15 cellular contexts compared by ENCODE assay signal in the genomic region with DNA sequence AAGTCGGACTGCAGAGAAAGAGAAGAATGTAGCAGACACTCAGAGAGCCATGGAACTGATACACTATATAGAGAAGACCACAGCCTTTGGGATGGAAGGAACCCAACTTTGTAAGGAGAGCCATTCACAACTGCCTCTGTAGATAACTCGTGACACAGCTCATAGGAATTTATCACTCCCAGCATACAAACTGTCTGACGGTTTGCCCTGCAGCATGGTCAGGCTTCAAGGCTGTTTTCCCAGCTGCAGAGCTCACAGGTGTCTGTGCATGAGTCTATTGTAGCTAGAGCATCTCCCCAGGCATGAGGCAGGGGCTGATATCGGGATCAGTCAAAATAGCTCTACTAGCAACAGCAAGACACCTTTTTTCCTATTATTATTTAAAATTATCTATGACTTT.
DNase-seq lines count a peak whose midpoint lies in the region; ATAC-seq, FAIRE-seq and TF ChIP-seq lines count a peak whose summit lies in the region.
"Had no signal": no experiment of that assay in that cellular context is flagged by ENCODE, and none has a peak within 500 bp of the region (broad histone marks: within the 10 kb centered on the region; RNA-seq: fewer than 3 reads in every experiment).

No MANE protein-coding gene starts in this region.

- H3K4me1 ChIP-seq in keratinocyte (ENCODE audit: control insufficient read depth, extremely low read depth, insufficient read depth, low read length): no peaks in the 10 kb centered on the region
- H3K4me1 ChIP-seq: gastroesophageal sphincter, sigmoid colon had no signal

- intact Hi-C loops in natural killer cell (cut with micrococcal nuclease): no loop called here
- intact Hi-C loops in activated CD4-positive, alpha-beta memory T cell treated with anti-CD3 and anti-CD28 coated beads for 36 hours (cut with micrococcal nuclease): no loop called here

- TF ChIP-seq CTCF in brain (conservative IDR thresholded peaks at IDR 0.05) (no peak), keratinocyte (optimal IDR thresholded peaks at IDR 0.05 in 1 of 3, IDR thresholded peaks at IDR 0.05 in 1 of 3, conservative IDR thresholded peaks at IDR 0.05 in 1 of 3; ENCODE audit: extremely low read depth in 1 of 3, insufficient read depth in 2 of 3, low read length in 3 of 3) (no peak), natural killer cell (IDR thresholded peaks at IDR 0.05) (no peak)

- no peak for ATAC-seq in natural killer cell
- ATAC-seq: gastroesophageal sphincter had no signal

- H3K9me3 Mint-ChIP-seq in brain: peaks cover 2 to 15% (median 11%) of the 10 kb centered on the region in 5 experiments
- H3K9me3 Mint-ChIP-seq in natural killer cell: peaks cover 3 to 7% of the 10 kb centered on the region in 2 donors
- peaks cover 13% of the 10 kb centered on the region for H3K9me3 Mint-ChIP-seq in activated CD4-positive, alpha-beta memory T cell treated with anti-CD3 and anti-CD28 coated beads for 36 hours

- H3K4me3 ChIP-seq in keratinocyte (ENCODE audit: control insufficient read depth in 2 of 3, extremely low read depth in 1 of 3, insufficient read depth in 2 of 3, low read depth in 1 of 3, low read length in 3 of 3): no peak overlapping the region
- no peak overlapping the region for H3K4me3 ChIP-seq in H7 (ENCODE audit: insufficient read depth, low read depth, low read length)
- H3K4me3 ChIP-seq: gastroesophageal sphincter, sigmoid colon had no signal

- POLR2A ChIA-PET in activated CD4-positive, alpha-beta memory T cell treated with anti-CD3 and anti-CD28 coated beads for 36 hours (lab: Charles Lee): no interaction called here

- no peak overlapping the region for H3K9ac ChIP-seq in keratinocyte (ENCODE audit: control insufficient read depth, extremely low read depth, insufficient read depth, low read length)

- H4K20me1 ChIP-seq in keratinocyte (ENCODE audit: control insufficient read depth, extremely low read depth, insufficient read depth, low read length): no peaks in the 10 kb centered on the region

- H3K27ac Mint-ChIP-seq in brain (peak overlapping the region in 3 of 5 experiments; percentile 21 to 66 (median 60)), natural killer cell (no peak overlapping the region)
- H3K27ac Mint-ChIP-seq in activated CD4-positive, alpha-beta memory T cell treated with anti-CD3 and anti-CD28 coated beads for 36 hours: no peak overlapping the region
- H3K27ac Mint-ChIP-seq: activated T-cell treated with anti-CD3 and anti-CD28 coated beads, Interleukin-2, amount 50 U/mL, for 24 hours; B cell had no signal

- no peak overlapping the region for H3K27ac ChIP-seq in keratinocyte (ENCODE audit: control insufficient read depth, insufficient read depth, low read length)
- H3K27ac ChIP-seq: gastroesophageal sphincter, sigmoid colon had no signal

- H3K9me3 ChIP-seq in keratinocyte (ENCODE audit: control insufficient read depth, low read depth, low read length): no peaks in the 10 kb centered on the region
- H3K9me3 ChIP-seq: sigmoid colon had no signal

- peak; percentile 81 for FAIRE-seq in HTR-8/SVneo (lab: Jason Lieb, UNC)
- peak; percentile 69 for FAIRE-seq in keratinocyte (lab: Jason Lieb, UNC)

- CTCF ChIA-PET in activated CD4-positive, alpha-beta memory T cell treated with anti-CD3 and anti-CD28 coated beads for 36 hours (lab: Charles Lee): interaction anchor here (0.8 kb wide), 1 partner anchor 12 kb away, joined by 3 read pairs; no protein-coding TSS in a partner anchor

- no peaks in the 10 kb centered on the region for H3K27me3 ChIP-seq in keratinocyte (ENCODE audit: control insufficient read depth, extremely low read depth, insufficient read depth, low read length)
- no peaks in the 10 kb centered on the region for H3K27me3 ChIP-seq in H7 (ENCODE audit: control insufficient read depth, insufficient read depth, low read length)
- H3K27me3 ChIP-seq: gastroesophageal sphincter, sigmoid colon had no signal

- H3K4me2 ChIP-seq in keratinocyte (ENCODE audit: control insufficient read depth, extremely low read depth, insufficient read depth, low read depth, low read length): no peak overlapping the region

- no peaks in the 10 kb centered on the region for H3K9me1 ChIP-seq in keratinocyte (ENCODE audit: control insufficient read depth, extremely low read depth, insufficient read depth, low read length)

- H3K4me3 Mint-ChIP-seq in brain (no peak overlapping the region), natural killer cell (no peak overlapping the region)
- H3K4me3 Mint-ChIP-seq in activated CD4-positive, alpha-beta memory T cell treated with anti-CD3 and anti-CD28 coated beads for 36 hours: no peak overlapping the region
- H3K4me3 Mint-ChIP-seq: activated T-cell treated with anti-CD3 and anti-CD28 coated beads, Interleukin-2, amount 50 U/mL, for 24 hours; B cell had no signal

- H3K4me1 Mint-ChIP-seq in brain (peaks cover 53% of the 10 kb centered on the region), natural killer cell (no peaks in the 10 kb centered on the region)
- H3K4me1 Mint-ChIP-seq in activated CD4-positive, alpha-beta memory T cell treated with anti-CD3 and anti-CD28 coated beads for 36 hours (ENCODE audit: low read depth): no peaks in the 10 kb centered on the region
- H3K4me1 Mint-ChIP-seq: B cell had no signal

- no peak overlapping the region for H2AFZ ChIP-seq in keratinocyte (ENCODE audit: control insufficient read depth, low read length)

- H3K36me3 Mint-ChIP-seq in brain: no peaks in the 10 kb centered on the region
- no peaks in the 10 kb centered on the region for H3K36me3 Mint-ChIP-seq in natural killer cell
- peaks cover 1% of the 10 kb centered on the region for H3K36me3 Mint-ChIP-seq in activated CD4-positive, alpha-beta memory T cell treated with anti-CD3 and anti-CD28 coated beads for 36 hours

- DNase-seq in AG08395 (ENCODE audit: low spot score): peak; percentile 68
- peak; percentile 74 for DNase-seq in HTR-8/SVneo (ENCODE audit: insufficient read length, low spot score)
- peak; percentile 15 for DNase-seq in keratinocyte (ENCODE audit: low read depth, low spot score)
- no peak for DNase-seq in H7
- no peak for DNase-seq in natural killer cell
- no peak for DNase-seq in activated CD4-positive, alpha-beta memory T cell treated with anti-CD3 and anti-CD28 coated beads for 36 hours
- no peak for DNase-seq in NCI-H446 (lab: John Stamatoyannopoulos, UW)
- DNase-seq: activated T-cell treated with anti-CD3 and anti-CD28 coated beads, Interleukin-2, amount 50 U/mL, for 24 hours; caudate nucleus; HCEC 1CT; NCI-H1436 treated with DMSO at 0.1 percent for 48 hours; sigmoid colon had no signal

- H3K79me2 ChIP-seq in keratinocyte (ENCODE audit: control insufficient read depth, insufficient read depth, low read length): no peaks in the 10 kb centered on the region

- dilution Hi-C loops in keratinocyte (cut with MboI; ENCODE audit: extremely low pct_ligation_motif_present, low sequenced_read_pairs): no loop called here

- H3K36me3 ChIP-seq in keratinocyte (ENCODE audit: control insufficient read depth in 2 of 2, extremely low read depth in 1 of 2, insufficient read depth in 2 of 2, low read length in 2 of 2) (no peaks in the 10 kb centered on the region), H7 (replicated peaks; ENCODE audit: control insufficient read depth, insufficient read depth, low read length) (no peaks in the 10 kb centered on the region)
- H3K36me3 ChIP-seq: gastroesophageal sphincter, sigmoid colon had no signal

- H3K27me3 Mint-ChIP-seq in brain: peaks cover 13% of the 10 kb centered on the region
- H3K27me3 Mint-ChIP-seq in natural killer cell (ENCODE audit: low read depth in 2 of 2): peaks cover 0 to 3% of the 10 kb centered on the region in 2 donors
- peaks cover 7% of the 10 kb centered on the region for H3K27me3 Mint-ChIP-seq in activated CD4-positive, alpha-beta memory T cell treated with anti-CD3 and anti-CD28 coated beads for 36 hours

Comparison
In these comparisons a context has a peak if more than half of its experiments do, and no peak if none do; other contexts are left out.
1. DNase-seq: peak in AG08395 (single experiment), HTR-8/SVneo (single experiment) and keratinocyte (single experiment); none in H7 (single experiment), natural killer cell (single experiment), activated CD4-positive, alpha-beta memory T cell treated with anti-CD3 and anti-CD28 coated beads for 36 hours (single experiment) and NCI-H446 (0 of 2).
2. H3K27ac Mint-ChIP-seq: peak in brain (3 of 5); none in natural killer cell (0 of 2) and activated CD4-positive, alpha-beta memory T cell treated with anti-CD3 and anti-CD28 coated beads for 36 hours (single experiment).